In the genomic region with DNA sequence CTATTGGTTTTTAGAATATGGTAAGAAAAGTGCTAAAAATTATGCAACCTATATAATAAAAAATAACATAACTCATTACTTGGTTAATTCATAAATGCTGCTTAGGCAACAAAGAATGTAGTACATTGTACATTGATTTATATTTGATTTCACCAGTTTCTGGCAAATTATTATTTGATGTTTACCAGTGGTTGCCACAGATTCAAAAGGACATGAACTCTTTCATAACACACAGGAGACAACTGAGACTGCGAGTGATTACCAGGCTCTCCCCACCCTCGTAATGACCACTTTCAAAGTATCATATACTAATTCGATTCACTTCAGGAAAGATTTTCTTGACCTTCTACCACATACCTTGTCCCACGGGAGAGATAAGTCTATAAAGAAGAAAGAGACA, we compare ENCODE assay signal across 25 cellular contexts.
"Had no signal": no experiment of that assay in that cellular context is flagged by ENCODE, and none has a peak within 500 bp of the region (broad histone marks: within the 10 kb centered on the region; RNA-seq: fewer than 3 reads in every experiment).

No MANE protein-coding gene starts in this region.

- H3K9me3 Mint-ChIP-seq: activated CD4-positive, alpha-beta memory T cell treated with anti-CD3 and anti-CD28 coated beads for 36 hours; activated naive CD4-positive, alpha-beta T cell treated with anti-CD3 and anti-CD28 coated beads for 36 hours; activated naive CD8-positive, alpha-beta T cell treated with anti-CD3 and anti-CD28 coated beads for 36 hours; activated T-cell treated with anti-CD3 and anti-CD28 coated beads, Interleukin-2, amount 50 U/mL, for 4 hours; T-helper 2 cell treated with Interferon-gamma antibody and Interleukin-4, amounts not matched to agents 5 μg/mL and 100 μg/mL, for 36 hours had no signal

- H3K36me3 ChIP-seq: breast epithelium, Peyer's patch, SJCRH30 had no signal

- H3K27ac Mint-ChIP-seq: activated CD4-positive, alpha-beta memory T cell treated with anti-CD3 and anti-CD28 coated beads for 36 hours; activated naive CD4-positive, alpha-beta T cell treated with anti-CD3 and anti-CD28 coated beads for 36 hours; activated naive CD8-positive, alpha-beta T cell treated with anti-CD3 and anti-CD28 coated beads for 36 hours; T-helper 2 cell treated with Interferon-gamma antibody and Interleukin-4, amounts not matched to agents 5 μg/mL and 100 μg/mL, for 36 hours had no signal

- H3K36me3 Mint-ChIP-seq: activated CD4-positive, alpha-beta memory T cell treated with anti-CD3 and anti-CD28 coated beads for 36 hours had no signal

- H3K4me3 ChIP-seq: breast epithelium, Peyer's patch, SJCRH30 had no signal

- H3K4me3 Mint-ChIP-seq: activated CD4-positive, alpha-beta memory T cell treated with anti-CD3 and anti-CD28 coated beads for 36 hours; activated naive CD4-positive, alpha-beta T cell treated with anti-CD3 and anti-CD28 coated beads for 36 hours; activated naive CD8-positive, alpha-beta T cell treated with anti-CD3 and anti-CD28 coated beads for 36 hours; activated T-cell treated with anti-CD3 and anti-CD28 coated beads, Interleukin-2, amount 50 U/mL, for 4 hours; T-helper 2 cell treated with Interferon-gamma antibody and Interleukin-4, amounts not matched to agents 5 μg/mL and 100 μg/mL, for 36 hours had no signal

- H3K27me3 ChIP-seq: breast epithelium, Peyer's patch, SJCRH30 had no signal

- H3K27me3 Mint-ChIP-seq: activated CD4-positive, alpha-beta memory T cell treated with anti-CD3 and anti-CD28 coated beads for 36 hours; activated naive CD8-positive, alpha-beta T cell treated with anti-CD3 and anti-CD28 coated beads for 36 hours had no signal

- H3K27ac ChIP-seq: breast epithelium, RWPE1, SJCRH30 had no signal

- DNase-seq: activated CD4-positive, alpha-beta memory T cell treated with anti-CD3 and anti-CD28 coated beads for 36 hours; activated CD4-positive, alpha-beta T cell treated with anti-CD3 and anti-CD28 coated beads for 4 hours; activated CD8-positive, alpha-beta memory T cell treated with anti-CD3 and anti-CD28 coated beads for 24 hours; activated effector memory CD4-positive, alpha-beta T cell treated with anti-CD3 and anti-CD28 coated beads, Interleukin-2, amount 50 U/mL, for 16 hours; activated naive CD4-positive, alpha-beta T cell treated with anti-CD3 and anti-CD28 coated beads for 36 hours; activated naive CD8-positive, alpha-beta T cell treated with anti-CD3 and anti-CD28 coated beads for 36 hours; activated T-cell treated with anti-CD3 and anti-CD28 coated beads, Interleukin-2, amount 50 U/mL, for 4 hours; anterior cingulate cortex; IMR-90; Kasumi-1; KBM-7; NCI-H1105 treated with DMSO at 0.1 percent for 48 hours; NCI-H1436 treated with DMSO at 0.1 percent for 48 hours; NCI-H187; NCI-H2081; NCI-H510A treated with DMSO at 0.1 percent for 48 hours; Peyer's patch; Right ventricle myocardium superior; SJCRH30; SK-N-SH; T-helper 1 cell had no signal

- H3K9me3 ChIP-seq: breast epithelium, Peyer's patch, SJCRH30, SK-N-SH had no signal

- ATAC-seq: activated CD4-positive, CD25-positive, alpha-beta regulatory T cell treated with anti-CD3 and anti-CD28 coated beads, Interleukin-2, amount 50 U/mL, for 24 hours; activated T-cell treated with anti-CD3 and anti-CD28 coated beads, Interleukin-2, amount 50 U/mL, for 4 hours had no signal
